ENCODE assay signal across 8 cellular contexts in genomic region chr1:9101510-9102146, GRCh38. TPM values are rescaled to one million over a fixed set of nuclear protein-coding genes. Genes with fewer than 3 reads are reported as not detected.
DNase-seq lines count a peak whose midpoint lies in the region; ATAC-seq and TF ChIP-seq lines count a peak whose summit lies in the region.

No MANE protein-coding gene starts in this region.

- TF ChIP-seq CTCF in astrocyte of the cerebellum (IDR thresholded peaks at IDR 0.05; ENCODE audit: low read depth, low read length, missing control alignments) (peak; percentile 91), stomach (IDR thresholded peaks at IDR 0.05) (peak in 4 of 7 experiments; percentile 10 to 39 (median 31))

- H3K4me3 ChIP-seq in astrocyte of the cerebellum (ENCODE audit: low read depth, low read length): no peak overlapping the region
- H3K4me3 ChIP-seq in stomach: no peak overlapping the region

- in situ Hi-C loops in Caki2 (cut with HindIII; ENCODE audit: low pct_unique_long_range_greater_than_20kb, low sequenced_read_pairs) (no loop called here), astrocyte of the cerebellum (cut with HindIII; ENCODE audit: low sequenced_read_pairs) (no loop called here)

- DNase-seq in Caki2 (ENCODE audit: low read depth) (peak; percentile 48), NCI-H446 treated with DMSO at 0.1 percent for 48 hours (lab: John Stamatoyannopoulos, UW) (peak; percentile 27), astrocyte of the cerebellum (ENCODE audit: low read depth) (peak; percentile 44), iPS-NIHi7 (ENCODE audit: extremely low spot score) (peak; percentile 91), stomach (no peak)

- no peak for TF ChIP-seq POLR2A in stomach (IDR thresholded peaks at IDR 0.05)

- peak; percentile 58 for ATAC-seq in GM21423 (IDR thresholded peaks at IDR 0.05; ENCODE audit: unreplicated experiment)
- no peak for ATAC-seq in GM18861 (IDR thresholded peaks at IDR 0.05; ENCODE audit: unreplicated experiment)
- no peak for ATAC-seq in HG03439 (IDR thresholded peaks at IDR 0.05; ENCODE audit: unreplicated experiment)

- H3K36me3 ChIP-seq in stomach: peaks cover 16 to 52% (median 42%) of the 10 kb centered on the region in 4 donors

- H3K27ac ChIP-seq in stomach: no peak overlapping the region

- H3K4me1 ChIP-seq in stomach: no peaks in the 10 kb centered on the region

- TF ChIP-seq EP300 in stomach (IDR thresholded peaks at IDR 0.05): no peak

- H3K27me3 ChIP-seq in stomach: no peaks in the 10 kb centered on the region

- intact Hi-C loops in stomach (cut with DNase I; ENCODE audit: low total_unique reads): no loop called here

- H3K9me3 ChIP-seq in stomach: no peaks in the 10 kb centered on the region

- 47 to 74% (median 50%) methylated on average over 4 of the region's 4 CpGs for WGBS in stomach, 5 donors

RNA-seq across cellular contexts. Expression of gene GPR157, which starts 27.3 kb away (rescaled TPM):
- total RNA-seq in Caki2 (2014; rRNA removed; shearing (Covaris generic); ENCODE audit: low replicate concordance): 3.5 and 6.4 TPM in 2 replicates
- total RNA-seq in stomach: 10 to 100 TPM in 1 of 5 donors, 1 to 10 TPM in 4; 3.1 to 16.5 (median 7.0) TPM
- polyA plus RNA-seq in stomach: 1 to 10 TPM in 2 of 3 donors, under 1 TPM in 1; 0.15 to 3.7 (median 1.1) TPM

RNA-seq across cellular contexts. Expression of gene SLC2A5, which starts 32.2 kb away (rescaled TPM):
- 0.03 TPM in 1 of 2 replicates, not detected in the other for total RNA-seq in Caki2 (2014; rRNA removed; shearing (Covaris generic); ENCODE audit: low replicate concordance)
- total RNA-seq in stomach: 1 to 10 TPM in 3 of 5 donors, not detected in 2; 2.0 to 6.4 (median 2.7) TPM
- 1 to 10 TPM in 1 of 3 donors, under 1 TPM in 1, not detected in 1; 0.19 to 3.1 TPM for polyA plus RNA-seq in stomach
